Comparison of ENCODE assay signal across 15 cellular contexts in the genomic region with DNA sequence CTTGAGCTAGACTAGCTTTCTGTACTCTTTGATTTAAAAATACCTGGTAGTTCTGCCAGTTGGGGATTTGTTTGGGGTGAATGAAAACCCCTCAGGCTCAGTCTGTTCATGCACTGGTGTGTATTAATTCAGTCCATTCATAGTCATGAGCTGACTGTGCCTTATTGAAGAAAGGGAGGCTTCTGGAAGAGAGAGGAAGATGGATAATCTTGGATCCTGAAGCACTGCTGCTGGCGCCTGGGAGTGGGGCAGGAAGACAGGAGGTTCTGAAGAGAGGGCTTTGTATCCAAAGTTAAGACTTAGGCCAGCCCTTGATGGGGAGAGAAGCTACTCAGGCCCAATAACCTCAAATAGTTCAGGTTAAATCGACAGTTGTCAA.
DNase-seq lines count a peak whose midpoint lies in the region; ATAC-seq and TF ChIP-seq lines count a peak whose summit lies in the region.
"Had no signal": no experiment of that assay in that cellular context is flagged by ENCODE, and none has a peak within 500 bp of the region (broad histone marks: within the 10 kb centered on the region; RNA-seq: fewer than 3 reads in every experiment).

No MANE protein-coding gene starts in this region.

- no TSS peak for BruUV-seq in Panc1 (replicated peaks; lab: Mats Ljungman, UMichigan)

- in situ Hi-C loops in Panc1 (cut with HindIII; ENCODE audit: low pct_unique_long_range_greater_than_20kb, low sequenced_read_pairs): no loop called here

- H3K9me3 Mint-ChIP-seq in nephron: no peaks in the 10 kb centered on the region

- no peaks in the 10 kb centered on the region for H3K27me3 ChIP-seq in Panc1 (ENCODE audit: control insufficient read depth, insufficient read depth, low read length)

- TF ChIP-seq CTCF in Panc1 (IDR thresholded peaks at IDR 0.05) (no peak), epithelial cell of esophagus (IDR thresholded peaks at IDR 0.05; ENCODE audit: insufficient read depth, low read depth, low read length, missing control alignments) (no peak), nephron (IDR thresholded peaks at IDR 0.05; ENCODE audit: unreplicated experiment in 3 of 3) (no peak)

- no peak overlapping the region for H3K4me3 ChIP-seq in Panc1 (ENCODE audit: low read depth in 2 of 2, low read length in 2 of 2)
- no peak overlapping the region for H3K4me3 ChIP-seq in epithelial cell of esophagus (ENCODE audit: low read length)
- H3K4me3 ChIP-seq: K562, lung had no signal

- peaks cover 19% of the 10 kb centered on the region for H3K4me1 ChIP-seq in Panc1 (ENCODE audit: control insufficient read depth, insufficient read depth, low read length)

- no peaks in the 10 kb centered on the region for H3K9me3 ChIP-seq in Panc1 (ENCODE audit: control insufficient read depth, insufficient read depth, low read depth, low read length)

- peaks cover 12% of the 10 kb centered on the region for H3K36me3 Mint-ChIP-seq in nephron (ENCODE audit: low read depth)

- ATAC-seq in Panc1: no peak

- peak overlapping the region; percentile 19 for H3K27ac ChIP-seq in Panc1 (ENCODE audit: low read length)

- POLR2A ChIA-PET in Panc1 (lab: Charles Lee): no interaction called here

- DNase-seq in C1 segment of cervical spinal cord (lab: John Stamatoyannopoulos, UW) (peak in 9 of 14 donors; percentile 7 to 61 (median 34)), Panc1 (ENCODE audit: low read depth, low spot score) (no peak), epithelial cell of esophagus (ENCODE audit: low read depth) (peak; percentile 42), NCI-H748 (lab: John Stamatoyannopoulos, UW; ENCODE audit: unreplicated experiment) (no peak), 8988T (no peak), NCI-H2227 (lab: John Stamatoyannopoulos, UW; ENCODE audit: unreplicated experiment) (no peak)
- DNase-seq in stimulated activated CD4-positive, alpha-beta T cell treated with anti-CD3 and anti-CD28 coated beads, Interleukin-1b, Interleukin-23, amount 100 ng/mL, for 48 hours: no peak
- DNase-seq: activated CD4-positive, CD25-positive, alpha-beta regulatory T cell treated with anti-CD3 and anti-CD28 coated beads, Interleukin-2, amount 50 U/mL, for 72 hours; activated T-cell treated with anti-CD3 and anti-CD28 coated beads for 4 hours; NCI-H146; NCI-H748 treated with DMSO at 0.1 percent for 48 hours; stimulated activated CD8-positive, alpha-beta memory T cell treated with anti-CD3 and anti-CD28 coated beads, Interleukin-4, amount 100 ng/mL, for 48 hours had no signal

- peaks cover 48% of the 10 kb centered on the region for H3K4me1 Mint-ChIP-seq in nephron

- H3K4me3 Mint-ChIP-seq in nephron: peak overlapping the region in 1 of 3 experiments; percentile 2

- H3K27me3 Mint-ChIP-seq in nephron (ENCODE audit: low read depth): no peaks in the 10 kb centered on the region

- intact Hi-C loops in Panc1 (cut with micrococcal nuclease; ENCODE audit: unreplicated experiment): loop anchor here (10.0 kb wide), 1 partner anchor 64 kb away; no protein-coding TSS in a partner anchor

- H3K27ac Mint-ChIP-seq in nephron: peak overlapping the region; percentile 85 to 94 (median 85)

- CTCF ChIA-PET in Panc1 (lab: Charles Lee): no interaction called here

- no peaks in the 10 kb centered on the region for H3K36me3 ChIP-seq in Panc1 (ENCODE audit: control insufficient read depth, insufficient read depth, low read length)

Comparison
In these comparisons a context has a peak if more than half of its experiments do, and no peak if none do; other contexts are left out.
1. DNase-seq: peak in C1 segment of cervical spinal cord (9 of 14) and epithelial cell of esophagus (single experiment); none in Panc1 (single experiment), NCI-H748 (single experiment), 8988T (single experiment), stimulated activated CD4-positive, alpha-beta T cell treated with anti-CD3 and anti-CD28 coated beads, Interleukin-1b, Interleukin-23, amount 100 ng/mL, for 48 hours (single experiment) and NCI-H2227 (single experiment).